18 cellular contexts compared by ENCODE assay signal in genomic region chr3:135576786-135577185, GRCh38.
DNase-seq lines count a peak whose midpoint lies in the region; ATAC-seq and TF ChIP-seq lines count a peak whose summit lies in the region.
"Had no signal": no experiment of that assay in that cellular context is flagged by ENCODE, and none has a peak within 500 bp of the region (broad histone marks: within the 10 kb centered on the region; RNA-seq: fewer than 3 reads in every experiment).

No MANE protein-coding gene starts in this region.

- no peaks in the 10 kb centered on the region for H3K36me3 Mint-ChIP-seq in CD4-positive, alpha-beta memory T cell

- WGBS in esophagus muscularis mucosa = 85% methylated on average over 7 of the region's 7 CpGs

- no peak overlapping the region for H3K4me3 ChIP-seq in esophagus muscularis mucosa
- H3K4me3 ChIP-seq in CD4-positive, alpha-beta memory T cell (ENCODE audit: low read length in 2 of 2) = no peak overlapping the region
- H3K4me3 ChIP-seq in upper lobe of right lung = no peak overlapping the region
- H3K4me3 ChIP-seq: heart right ventricle had no signal

- peaks cover 0 to 2% of the 10 kb centered on the region in 2 donors for H3K27me3 Mint-ChIP-seq in CD4-positive, alpha-beta memory T cell

- no peak overlapping the region for H3K27ac ChIP-seq in esophagus muscularis mucosa (replicated peaks in 1 of 4)
- H3K27ac ChIP-seq in CD4-positive, alpha-beta memory T cell (ENCODE audit: low read depth, low read length) = no peak overlapping the region
- H3K27ac ChIP-seq in upper lobe of right lung = no peak overlapping the region
- H3K27ac ChIP-seq: C4-2B, heart right ventricle, KMS-11 had no signal

- no peaks in the 10 kb centered on the region for H3K4me1 Mint-ChIP-seq in CD4-positive, alpha-beta memory T cell

- no peak overlapping the region for H3K4me3 Mint-ChIP-seq in CD4-positive, alpha-beta memory T cell
- H3K4me3 Mint-ChIP-seq: T-helper 1 cell treated with Interleukin-12 subunit alpha and Interleukin-12 subunit beta and Interleukin-4 antibody, amounts not matched to agents 30 μg/mL and 1 μg/mL, for 36 hours had no signal

- no peak overlapping the region for H3K27ac Mint-ChIP-seq in CD4-positive, alpha-beta memory T cell
- H3K27ac Mint-ChIP-seq: T-helper 1 cell treated with Interleukin-12 subunit alpha and Interleukin-12 subunit beta and Interleukin-4 antibody, amounts not matched to agents 30 μg/mL and 1 μg/mL, for 36 hours had no signal

- ATAC-seq in SK-N-SH treated with all-trans-retinoic acid at 6 μM for 48 hours (no peak), upper lobe of right lung (no peak)
- ATAC-seq: heart right ventricle; left cardiac atrium; sciatic nerve; stimulated activated naive CD8-positive, alpha-beta T cell treated with anti-CD3 and anti-CD28 coated beads, Interleukin-15, Interleukin-2, amounts not matched to agents 100 U/mL and 50 U/mL, for 24 hours had no signal

- TF ChIP-seq CTCF in esophagus muscularis mucosa (IDR thresholded peaks at IDR 0.05) (no peak), upper lobe of right lung (IDR thresholded peaks at IDR 0.05) (no peak)

- H3K36me3 ChIP-seq in esophagus muscularis mucosa (no peaks in the 10 kb centered on the region), upper lobe of right lung (no peaks in the 10 kb centered on the region)
- H3K36me3 ChIP-seq in CD4-positive, alpha-beta memory T cell (ENCODE audit: insufficient read depth, low read length) = no peaks in the 10 kb centered on the region
- H3K36me3 ChIP-seq: heart right ventricle had no signal

- DNase-seq in ELF-1 (ENCODE audit: low read depth, low spot score) = peak; percentile 40
- peak in 2 of 3 experiments; percentile 78 to 93 for DNase-seq in NCI-H1417 (lab: John Stamatoyannopoulos, UW)
- peak; percentile 11 for DNase-seq in NCI-H510A treated with DMSO at 0.1 percent for 48 hours (lab: John Stamatoyannopoulos, UW)
- peak; percentile 29 for DNase-seq in esophagus muscularis mucosa (ENCODE audit: extremely low spot score)
- DNase-seq in CD4-positive, alpha-beta memory T cell = no peak
- no peak for DNase-seq in upper lobe of right lung
- DNase-seq: activated gamma-delta T cell; cerebellar nuclear complex; H7; heart right ventricle; left cardiac atrium; posterior cingulate gyrus; stimulated activated naive CD8-positive, alpha-beta T cell treated with anti-CD3 and anti-CD28 coated beads, Interleukin-15, Interleukin-2, amounts not matched to agents 100 U/mL and 50 U/mL, for 24 hours had no signal

- intact Hi-C loops in esophagus muscularis mucosa (cut with DNase I) = no loop called here
- intact Hi-C loops in CD4-positive, alpha-beta memory T cell (cut with micrococcal nuclease) = no loop called here
- intact Hi-C loops in upper lobe of right lung (cut with DNase I) = no loop called here

- peaks cover 0 to 2% (median 0%) of the 10 kb centered on the region in 8 donors for H3K9me3 Mint-ChIP-seq in CD4-positive, alpha-beta memory T cell
- H3K9me3 Mint-ChIP-seq: T-helper 1 cell treated with Interleukin-12 subunit alpha and Interleukin-12 subunit beta and Interleukin-4 antibody, amounts not matched to agents 30 μg/mL and 1 μg/mL, for 36 hours had no signal

- TF ChIP-seq POLR2A in esophagus muscularis mucosa (IDR thresholded peaks at IDR 0.05; ENCODE audit: low read depth) = no peak

- POLR2A ChIA-PET in CD4-positive, alpha-beta memory T cell (lab: Charles Lee; ENCODE audit: partially characterized antibody) = no interaction called here

- H3K27me3 ChIP-seq in esophagus muscularis mucosa (no peaks in the 10 kb centered on the region), upper lobe of right lung (peaks cover 5% of the 10 kb centered on the region)
- no peaks in the 10 kb centered on the region for H3K27me3 ChIP-seq in CD4-positive, alpha-beta memory T cell (ENCODE audit: insufficient read depth, low read length)

- H3K9me3 ChIP-seq in esophagus muscularis mucosa (peaks cover 0 to under 1% (median 0%) of the 10 kb centered on the region in 4 donors), upper lobe of right lung (no peaks in the 10 kb centered on the region)
- no peaks in the 10 kb centered on the region for H3K9me3 ChIP-seq in CD4-positive, alpha-beta memory T cell (ENCODE audit: control insufficient read depth in 1 of 2, low read length in 2 of 2)

- H3K4me1 ChIP-seq in esophagus muscularis mucosa (no peaks in the 10 kb centered on the region), upper lobe of right lung (no peaks in the 10 kb centered on the region)
- no peaks in the 10 kb centered on the region for H3K4me1 ChIP-seq in CD4-positive, alpha-beta memory T cell (ENCODE audit: insufficient read depth, low read length)
- H3K4me1 ChIP-seq: heart right ventricle had no signal

- TF ChIP-seq EP300 in esophagus muscularis mucosa (IDR thresholded peaks at IDR 0.05) = no peak

- CTCF ChIA-PET in CD4-positive, alpha-beta memory T cell (lab: Charles Lee; ENCODE audit: partially characterized antibody) = interaction anchor here (1.4 kb wide), 1 partner anchor 14 kb away, joined by 3 read pairs; no protein-coding TSS in a partner anchor

TF ChIP-seq in SK-N-SH treated with all-trans-retinoic acid at 6 μM for 48 hours, 23 proteins besides CTCF, POLR2A, EP300 and RAD21:
- TF ChIP-seq ZFP30 (CRISPR knock-in tag; IDR thresholded peaks at IDR 0.05) (no peak), OSR1 (CRISPR knock-in tag; IDR thresholded peaks at IDR 0.05) (no peak), PATZ1 (CRISPR knock-in tag; IDR thresholded peaks at IDR 0.05; ENCODE audit: borderline replicate concordance) (no peak), ZFP3 (CRISPR knock-in tag; IDR thresholded peaks at IDR 0.05) (no peak)

Comparison
In these comparisons a context has a peak if more than half of its experiments do, and no peak if none do; other contexts are left out.
1. DNase-seq: peak in ELF-1 (single experiment), NCI-H1417 (2 of 3), NCI-H510A treated with DMSO at 0.1 percent for 48 hours (single experiment) and esophagus muscularis mucosa (single experiment); none in CD4-positive, alpha-beta memory T cell (0 of 5) and upper lobe of right lung (single experiment).